Comparison of ENCODE assay signal across 1 cellular context in the genomic region with DNA sequence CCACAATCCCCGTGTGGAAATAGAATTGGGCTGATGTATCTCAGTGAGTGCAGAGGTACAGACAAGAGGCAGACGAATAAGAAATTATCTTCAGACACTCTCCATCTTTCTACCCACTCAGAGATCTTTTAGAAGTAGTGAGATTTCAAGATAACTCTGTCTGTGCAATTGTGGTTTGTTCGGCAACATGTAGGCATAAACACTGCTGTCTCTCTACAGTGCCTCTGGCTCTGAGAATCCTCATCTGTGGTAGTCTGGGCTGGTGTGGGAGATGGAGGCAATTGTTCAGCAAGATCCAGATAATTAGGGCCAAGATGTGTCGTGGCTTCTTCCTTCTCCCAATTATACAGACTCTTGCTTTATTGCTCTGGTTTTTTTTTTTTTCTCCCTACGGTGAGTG.
TF ChIP-seq lines count a peak whose summit lies in the region.

No MANE protein-coding gene starts in this region.

TF ChIP-seq in GM23338, 12 proteins besides CTCF, POLR2A, EP300 and RAD21 (continued from another document):
- TF ChIP-seq STAT1 (IDR thresholded peaks at IDR 0.05; ENCODE audit: unreplicated experiment) = no peak
- no peak for TF ChIP-seq NANOG (IDR thresholded peaks at IDR 0.05; ENCODE audit: borderline replicate concordance)
- TF ChIP-seq EZH2 (IDR thresholded peaks at IDR 0.05; ENCODE audit: low read depth, unreplicated experiment) = peak; percentile 68
